23 cellular contexts compared by ENCODE assay signal in the genomic region with DNA sequence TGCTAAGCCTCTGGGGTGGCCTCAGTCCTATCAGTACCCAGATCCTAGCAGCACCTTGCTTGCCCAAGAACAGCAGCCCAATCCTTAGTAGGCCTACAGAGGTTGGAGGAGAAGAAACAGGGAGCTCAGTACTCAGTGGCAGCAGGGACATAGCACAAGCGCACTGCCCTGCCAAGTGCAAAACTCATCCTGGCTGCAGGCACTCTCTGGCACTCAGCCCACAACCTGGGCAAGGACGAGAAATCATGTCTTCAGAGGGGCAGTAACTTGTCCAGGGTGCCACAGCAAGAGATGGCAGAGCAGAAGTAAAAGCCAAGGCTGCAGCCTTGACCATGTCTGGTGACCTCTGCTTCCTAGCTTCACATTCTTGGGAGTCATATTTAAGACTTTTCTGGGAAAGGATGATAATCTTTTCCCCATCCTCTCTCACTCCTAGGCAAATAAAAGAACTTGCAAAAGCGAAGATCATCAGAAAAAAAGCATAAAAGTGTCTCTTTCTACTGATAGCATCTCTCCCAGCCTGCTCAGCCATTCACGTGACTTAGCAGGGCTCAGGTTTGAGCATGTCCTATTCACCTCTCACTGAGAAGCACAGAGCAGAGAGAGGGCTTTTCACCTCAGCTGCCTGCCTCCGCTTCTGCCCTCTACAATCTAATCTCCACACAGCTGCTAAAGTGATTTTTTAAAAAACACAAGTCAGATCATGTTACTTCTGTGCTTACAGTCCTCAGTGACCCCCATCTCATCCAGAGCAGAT. TPM values are rescaled to one million over a fixed set of nuclear protein-coding genes. Genes with fewer than 3 reads are reported as not detected.
DNase-seq lines count a peak whose midpoint lies in the region; ATAC-seq, FAIRE-seq and TF ChIP-seq lines count a peak whose summit lies in the region.
"Had no signal": no experiment of that assay in that cellular context is flagged by ENCODE, and none has a peak within 500 bp of the region (broad histone marks: within the 10 kb centered on the region; RNA-seq: fewer than 3 reads in every experiment).

No MANE protein-coding gene starts in this region.

- CTCF ChIA-PET in RWPE1 (lab: Yijun Ruan, JAX), result interaction anchor here (0.6 kb wide), 1 partner anchor 380 kb away, joined by 4 read pairs; no protein-coding TSS in a partner anchor

- DNase-seq in left ventricle myocardium superior, result peak; percentile 24
- DNase-seq in Right ventricle myocardium superior, result no peak
- DNase-seq in RWPE1 (ENCODE audit: low spot score), result no peak
- no peak for DNase-seq in keratinocyte (ENCODE audit: low read depth, low spot score)
- DNase-seq in LoVo (ENCODE audit: low spot score), result no peak
- DNase-seq in NCI-H2029 (lab: John Stamatoyannopoulos, UW), result no peak
- DNase-seq in GM19240 (ENCODE audit: insufficient read length, low spot score), result no peak
- DNase-seq: DND-41, H7, HFFc6, IMR-90, Karpas-422, MM.1S, NCI-H1092 treated with DMSO at 0.1 percent for 48 hours, NCI-H1694, NCI-H345, NCI-H524 treated with DMSO at 0.1 percent for 48 hours had no signal

- no peaks in the 10 kb centered on the region for H3K36me3 ChIP-seq in keratinocyte (ENCODE audit: control insufficient read depth in 2 of 2, extremely low read depth in 1 of 2, insufficient read depth in 2 of 2, low read length in 2 of 2)

- peak overlapping the region; percentile 41 for H3K4me2 ChIP-seq in keratinocyte (ENCODE audit: control insufficient read depth, extremely low read depth, insufficient read depth, low read depth, low read length)

- H2AFZ ChIP-seq in keratinocyte (ENCODE audit: control insufficient read depth, low read length), result no peak overlapping the region

- H3K27ac ChIP-seq in RWPE1 (peak overlapping the region; percentile 33; the same call in 1 of the 2 replicates), keratinocyte (ENCODE audit: control insufficient read depth, insufficient read depth, low read length) (no peak overlapping the region)
- H3K27ac ChIP-seq: HL-60 had no signal

- no peak for ATAC-seq in left ventricle myocardium superior
- no peak for ATAC-seq in Right ventricle myocardium superior (ENCODE audit: poor library complexity)
- ATAC-seq: Panc1 had no signal

- no peaks in the 10 kb centered on the region for H3K79me2 ChIP-seq in keratinocyte (ENCODE audit: control insufficient read depth, insufficient read depth, low read length)

- dilution Hi-C loops in keratinocyte (cut with MboI; ENCODE audit: extremely low pct_ligation_motif_present, low sequenced_read_pairs), result no loop called here

- peaks cover 11% of the 10 kb centered on the region for H3K4me1 ChIP-seq in keratinocyte (ENCODE audit: control insufficient read depth, extremely low read depth, insufficient read depth, low read length)

- no peak for FAIRE-seq in keratinocyte (lab: Jason Lieb, UNC)
- FAIRE-seq: G401.6 had no signal

- no peaks in the 10 kb centered on the region for H4K20me1 ChIP-seq in keratinocyte (ENCODE audit: control insufficient read depth, extremely low read depth, insufficient read depth, low read length)

- POLR2A ChIA-PET in RWPE1 (lab: Yijun Ruan, JAX; ENCODE audit: low non-redundant PET), result no interaction called here

- intact Hi-C loops in left ventricle myocardium superior (cut with micrococcal nuclease) (no loop called here), Right ventricle myocardium superior (cut with DNase I) (no loop called here)

- no peaks in the 10 kb centered on the region for H3K27me3 ChIP-seq in keratinocyte (ENCODE audit: control insufficient read depth, extremely low read depth, insufficient read depth, low read length)

- H3K9ac ChIP-seq in keratinocyte (ENCODE audit: control insufficient read depth, extremely low read depth, insufficient read depth, low read length), result no peak overlapping the region

- TF ChIP-seq CTCF in RWPE1 (conservative IDR thresholded peaks at IDR 0.05; ENCODE audit: low read depth), result no peak
- no peak for TF ChIP-seq CTCF in keratinocyte (optimal IDR thresholded peaks at IDR 0.05 in 1 of 3, IDR thresholded peaks at IDR 0.05 in 1 of 3, conservative IDR thresholded peaks at IDR 0.05 in 1 of 3; ENCODE audit: extremely low read depth in 1 of 3, insufficient read depth in 2 of 3, low read length in 3 of 3)

- H3K9me3 ChIP-seq in keratinocyte (ENCODE audit: control insufficient read depth, low read depth, low read length), result no peaks in the 10 kb centered on the region

- H3K9me1 ChIP-seq in keratinocyte (ENCODE audit: control insufficient read depth, extremely low read depth, insufficient read depth, low read length), result no peaks in the 10 kb centered on the region

- H3K4me3 ChIP-seq in keratinocyte (ENCODE audit: control insufficient read depth in 2 of 3, extremely low read depth in 1 of 3, insufficient read depth in 2 of 3, low read depth in 1 of 3, low read length in 3 of 3), result no peak overlapping the region

RNA-seq across cellular contexts. Expression of a gene that starts 37.2 kb away (rescaled TPM):
- total RNA-seq in left ventricle myocardium superior, result not detected
- not detected for total RNA-seq in Right ventricle myocardium superior
- not detected in 3 replicates for polyA plus RNA-seq in keratinocyte
- not detected for polyA plus RNA-seq in keratinocyte (2011; ENCODE audit: low read depth)
- not detected in 2 replicates for polyA plus RNA-seq in keratinocyte (2011; cell fraction: cytosol; rRNA removed)
- not detected in 2 replicates for polyA plus RNA-seq in keratinocyte (2011; cell fraction: nucleus; rRNA removed)
- not detected in 2 replicates for polyA plus RNA-seq in keratinocyte (2012; ENCODE audit: low replicate concordance)
- not detected in 3 replicates for polyA minus RNA-seq in keratinocyte
- not detected for polyA minus RNA-seq in keratinocyte (2011; cell fraction: cytosol; rRNA and poly(A)+ RNA removed)
- polyA minus RNA-seq in keratinocyte (2011; cell fraction: nucleus; rRNA and poly(A)+ RNA removed), result not detected in 2 replicates
- total RNA-seq: HFFc6, HT1080, IMR-90, SK-MEL-5 had no signal
- polyA plus RNA-seq: CD14-positive monocyte, IMR-90 had no signal
